Comparison of ENCODE assay signal across 1 cellular context in the genomic region with DNA sequence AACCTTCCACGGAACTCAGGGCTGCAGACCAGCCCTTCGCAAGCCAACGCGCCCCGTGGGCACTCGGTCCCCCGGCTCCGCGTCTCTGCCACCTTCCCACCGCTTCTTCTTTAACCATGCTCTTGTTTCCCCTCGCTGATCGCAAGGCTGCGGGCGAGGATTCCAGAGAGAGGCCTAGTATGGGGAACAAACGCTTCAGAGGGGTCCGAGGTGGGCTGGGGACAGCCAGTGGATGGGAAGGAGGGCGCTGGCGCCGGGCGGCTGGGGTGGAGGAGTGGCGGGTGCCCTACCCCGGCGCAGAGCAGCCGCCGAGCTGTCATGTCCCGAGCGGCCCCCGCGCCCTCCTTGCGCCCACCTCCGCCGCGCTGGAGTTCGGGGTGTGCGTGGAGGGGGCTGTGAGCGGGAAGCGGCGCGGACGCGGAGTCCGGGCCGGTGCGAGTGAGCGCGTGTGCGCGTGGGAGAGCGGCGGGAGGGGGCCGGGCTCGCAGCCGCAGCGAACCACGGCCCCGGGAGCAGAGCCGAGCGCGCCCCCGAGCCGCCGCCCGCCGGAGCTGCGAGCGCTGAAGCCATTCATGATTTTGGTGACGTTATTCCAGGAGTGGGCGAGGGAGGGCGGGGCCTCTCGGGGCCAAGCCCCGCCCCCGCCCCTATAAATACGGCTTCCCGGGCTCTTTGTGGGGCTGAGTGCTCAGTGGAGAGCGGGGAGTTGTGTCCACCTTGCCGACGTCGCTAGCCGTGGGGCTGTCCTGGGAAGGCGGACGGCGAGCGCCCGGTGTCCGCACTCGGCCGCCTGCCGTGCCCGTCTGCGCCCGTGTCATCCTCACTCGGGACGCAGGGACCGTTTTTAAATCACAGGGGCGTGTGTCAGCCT.
A peak's percentile ranks its signal among the peaks of the same experiment; 100 is the strongest.
TF ChIP-seq lines count a peak whose summit lies in the region.

TSS of gene LBH (plus strand) at position 680 of the 871 bp plus-strand sequence. CDS start 205 bp downstream, outside the sequence.

TF ChIP-seq in HEK293, 187 proteins besides CTCF, POLR2A, EP300 and RAD21 (continued from another document):
- TF ChIP-seq ZBTB20 (tag by site-specific recombination; IDR thresholded peaks at IDR 0.05) = 0 out of 2 replicates have a peak, but pooled peaks have one; percentile 11
- TF ChIP-seq ZNF600 (tag by site-specific recombination; IDR thresholded peaks at IDR 0.05) = peak; percentile 20; the same call in 1 of the 2 replicates
- peak; percentile 74 for TF ChIP-seq KLF8 (tag by site-specific recombination; IDR thresholded peaks at IDR 0.05)
- TF ChIP-seq ZEB2 (tag by site-specific recombination; IDR thresholded peaks at IDR 0.05) = peak; percentile 31; the same call in 1 of the 2 replicates
- TF ChIP-seq KLF16 (tag by site-specific recombination; IDR thresholded peaks at IDR 0.05) = 0 out of 2 replicates have a peak, but pooled peaks have one; percentile 21
- no peak for TF ChIP-seq ZBTB48 (tag by site-specific recombination; IDR thresholded peaks at IDR 0.05)
- TF ChIP-seq, protein P1, sequence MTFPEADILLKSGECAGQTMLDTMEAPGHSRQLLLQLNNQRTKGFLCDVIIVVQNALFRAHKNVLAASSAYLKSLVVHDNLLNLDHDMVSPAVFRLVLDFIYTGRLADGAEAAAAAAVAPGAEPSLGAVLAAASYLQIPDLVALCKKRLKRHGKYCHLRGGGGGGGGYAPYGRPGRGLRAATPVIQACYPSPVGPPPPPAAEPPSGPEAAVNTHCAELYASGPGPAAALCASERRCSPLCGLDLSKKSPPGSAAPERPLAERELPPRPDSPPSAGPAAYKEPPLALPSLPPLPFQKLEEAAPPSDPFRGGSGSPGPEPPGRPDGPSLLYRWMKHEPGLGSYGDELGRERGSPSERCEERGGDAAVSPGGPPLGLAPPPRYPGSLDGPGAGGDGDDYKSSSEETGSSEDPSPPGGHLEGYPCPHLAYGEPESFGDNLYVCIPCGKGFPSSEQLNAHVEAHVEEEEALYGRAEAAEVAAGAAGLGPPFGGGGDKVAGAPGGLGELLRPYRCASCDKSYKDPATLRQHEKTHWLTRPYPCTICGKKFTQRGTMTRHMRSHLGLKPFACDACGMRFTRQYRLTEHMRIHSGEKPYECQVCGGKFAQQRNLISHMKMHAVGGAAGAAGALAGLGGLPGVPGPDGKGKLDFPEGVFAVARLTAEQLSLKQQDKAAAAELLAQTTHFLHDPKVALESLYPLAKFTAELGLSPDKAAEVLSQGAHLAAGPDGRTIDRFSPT (tag by site-specific recombination; IDR thresholded peaks at IDR 0.05) = peak; percentile 61
- no peak for TF ChIP-seq HOXD13 (CRISPR knock-in tag; IDR thresholded peaks at IDR 0.05; ENCODE audit: borderline replicate concordance)
- 0 out of 2 replicates have a peak, but pooled peaks have one; percentile 27 for TF ChIP-seq ZBTB17 (tag by site-specific recombination; IDR thresholded peaks at IDR 0.05)
- TF ChIP-seq ZNF341 (tag by site-specific recombination; IDR thresholded peaks at IDR 0.05; ENCODE audit: low read depth) = peak; percentile 69
- TF ChIP-seq ZFHX2 (tag by site-specific recombination; conservative IDR thresholded peaks at IDR 0.05) = peak; percentile 64
- TF ChIP-seq KLF9 (tag by site-specific recombination; IDR thresholded peaks at IDR 0.05; ENCODE audit: low read depth) = peak; percentile 38; the same call in 1 of the 2 replicates
